10 cellular contexts compared by ENCODE assay signal in genomic region chr12:50219544-50219943, GRCh38. TPM values are rescaled to one million over a fixed set of nuclear protein-coding genes. Genes with fewer than 3 reads are reported as not detected.
DNase-seq lines count a peak whose midpoint lies in the region; ATAC-seq and TF ChIP-seq lines count a peak whose summit lies in the region.
"Had no signal": no experiment of that assay in that cellular context is flagged by ENCODE, and none has a peak within 500 bp of the region (broad histone marks: within the 10 kb centered on the region; RNA-seq: fewer than 3 reads in every experiment).

No MANE protein-coding gene starts in this region.

- no TSS peak for BruUV-seq in mammary epithelial cell (replicated peaks; lab: Mats Ljungman, UMichigan)

- H3K9me3 ChIP-seq in BE2C (peaks cover under 1% of the 10 kb centered on the region; the same call in 1 of the 2 replicates), mammary epithelial cell (replicated peaks; ENCODE audit: insufficient read depth, low read length) (no peaks in the 10 kb centered on the region)

- no peaks in the 10 kb centered on the region for H3K27me3 Mint-ChIP-seq in naive thymus-derived CD8-positive, alpha-beta T cell
- H3K27me3 Mint-ChIP-seq: brain had no signal

- H3K79me2 ChIP-seq in mammary epithelial cell (ENCODE audit: insufficient read depth, low read length) = peaks cover 86% of the 10 kb centered on the region

- intact Hi-C loops in mammary epithelial cell (cut with micrococcal nuclease) = loop anchor here (2.0 kb wide), 1 partner anchor 53 kb away; the partner anchor contains the start of gene CERS5

- CTCF ChIA-PET in mammary epithelial cell (lab: Charles Lee; ENCODE audit: low non-redundant PET) = no interaction called here

- H3K27me3 ChIP-seq in BE2C (no peaks in the 10 kb centered on the region), mammary epithelial cell (ENCODE audit: insufficient read depth, low read length) (no peaks in the 10 kb centered on the region)

- WGBS in mammary epithelial cell (ENCODE audit: low coverage, missing lambda C conversion rate) = 87% methylated on average over 2 of the region's 2 CpGs

- peak overlapping the region in 6 of 10 donors; percentile 3 to 77 (median 46) for H3K4me3 Mint-ChIP-seq in naive thymus-derived CD8-positive, alpha-beta T cell

- in situ Hi-C loops in mammary epithelial cell (cut with MboI; ENCODE audit: low sequenced_read_pairs in 2 of 2) = loop anchor here in 1 of 2 donors (25.0 kb wide), 2 partner anchors 93 to 193 kb away; partner anchors contain the start of gene LARP4

- H3K36me3 ChIP-seq in BE2C (peaks cover 22% of the 10 kb centered on the region), mammary epithelial cell (ENCODE audit: insufficient read depth, low read length) (peaks cover 6% of the 10 kb centered on the region)

- no peaks in the 10 kb centered on the region for H4K20me1 ChIP-seq in mammary epithelial cell (ENCODE audit: insufficient read depth, low read length)

- peak overlapping the region; percentile 100 for H3K27ac ChIP-seq in mammary epithelial cell (ENCODE audit: insufficient read depth, low read depth, low read length)

- peaks cover 0 to 11% (median 3%) of the 10 kb centered on the region in 3 donors for H3K36me3 Mint-ChIP-seq in naive thymus-derived CD8-positive, alpha-beta T cell

- DNase-seq in BE2C (no peak), HFF-Myc (ENCODE audit: extremely low read depth, low read depth) (no peak), mammary epithelial cell (no peak), SW 1271 (lab: John Stamatoyannopoulos, UW) (no peak), ureter (ENCODE audit: low spot score) (no peak)
- DNase-seq in naive thymus-derived CD8-positive, alpha-beta T cell = no peak
- DNase-seq: NCI-H446 had no signal

- no peaks in the 10 kb centered on the region for H3K9me3 Mint-ChIP-seq in naive thymus-derived CD8-positive, alpha-beta T cell
- H3K9me3 Mint-ChIP-seq: brain had no signal

- no peak for ATAC-seq in naive thymus-derived CD8-positive, alpha-beta T cell
- ATAC-seq in HG03095 (IDR thresholded peaks at IDR 0.05; ENCODE audit: unreplicated experiment) (no peak), GM19395 (IDR thresholded peaks at IDR 0.05; ENCODE audit: unreplicated experiment) (no peak)

- POLR2A ChIA-PET in naive thymus-derived CD8-positive, alpha-beta T cell (lab: Charles Lee) = interaction anchor here (1.7 to 4.7 kb wide), 2 partner anchors 8 to 108 kb away, joined by 4 to 49 read pairs; no protein-coding TSS in a partner anchor

- H3K4me1 Mint-ChIP-seq in naive thymus-derived CD8-positive, alpha-beta T cell = peaks cover 18 to 59% (median 46%) of the 10 kb centered on the region in 4 donors

- H2AFZ ChIP-seq in mammary epithelial cell (ENCODE audit: low read depth, low read length) = no peak overlapping the region

- dilution Hi-C loops in mammary epithelial cell (cut with HindIII; ENCODE audit: low sequenced_read_pairs) = no loop called here

- H3K4me1 ChIP-seq in BE2C (peaks cover 8% of the 10 kb centered on the region), mammary epithelial cell (ENCODE audit: insufficient read depth, low read length) (peaks cover 55% of the 10 kb centered on the region)

- H3K4me2 ChIP-seq in mammary epithelial cell (ENCODE audit: insufficient read depth, low read depth, low read length) = peak overlapping the region; percentile 61

- H3K4me3 ChIP-seq in BE2C (ENCODE audit: low read depth, low read length) = peak overlapping the region; percentile 95
- peak overlapping the region; percentile 90 for H3K4me3 ChIP-seq in HFF-Myc (replicated peaks; ENCODE audit: low read depth, low read length)
- peak overlapping the region; percentile 76 to 96 (median 78) for H3K4me3 ChIP-seq in mammary epithelial cell (replicated peaks in 1 of 3; ENCODE audit: insufficient read depth in 1 of 3, low read depth in 2 of 3, low read length in 3 of 3)

- peak overlapping the region; percentile 45 for H3K9ac ChIP-seq in mammary epithelial cell (ENCODE audit: insufficient read depth, low read length)

- TF ChIP-seq CTCF in BE2C (IDR thresholded peaks at IDR 0.05; ENCODE audit: low read depth, low read length) (no peak), HFF-Myc (IDR thresholded peaks at IDR 0.05; ENCODE audit: low read depth, low read length, missing control alignments) (no peak), mammary epithelial cell (conservative IDR thresholded peaks at IDR 0.05 in 1 of 2, IDR thresholded peaks at IDR 0.05 in 1 of 2; ENCODE audit: extremely low read depth in 1 of 2, insufficient read depth in 1 of 2, low read depth in 1 of 2, low read length in 2 of 2) (no peak)

- H3K27ac Mint-ChIP-seq in naive thymus-derived CD8-positive, alpha-beta T cell = peak overlapping the region in 5 of 10 donors; percentile 61 to 92 (median 89)

RNA-seq across cellular contexts. Expression of gene CERS5, which starts 52.4 kb away (rescaled TPM):
- 23.7 TPM for polyA plus RNA-seq in BE2C (2012; ENCODE audit: insufficient read depth, insufficient read length, low read depth)
- total RNA-seq in mammary epithelial cell = 10 to 100 TPM; 29.2 to 65.7 TPM
- 43.5 TPM for polyA plus RNA-seq in mammary epithelial cell
- polyA minus RNA-seq in mammary epithelial cell = 187 TPM
- total RNA-seq in naive thymus-derived CD8-positive, alpha-beta T cell = 10 to 100 TPM; 51.0 to 55.7 TPM
- 10 to 100 TPM; 31.0 to 45.0 (median 33.6) TPM for polyA plus RNA-seq in naive thymus-derived CD8-positive, alpha-beta T cell
- total RNA-seq in ureter = 55.6 TPM
